ENCODE assay signal across 1 cellular context in the genomic region with DNA sequence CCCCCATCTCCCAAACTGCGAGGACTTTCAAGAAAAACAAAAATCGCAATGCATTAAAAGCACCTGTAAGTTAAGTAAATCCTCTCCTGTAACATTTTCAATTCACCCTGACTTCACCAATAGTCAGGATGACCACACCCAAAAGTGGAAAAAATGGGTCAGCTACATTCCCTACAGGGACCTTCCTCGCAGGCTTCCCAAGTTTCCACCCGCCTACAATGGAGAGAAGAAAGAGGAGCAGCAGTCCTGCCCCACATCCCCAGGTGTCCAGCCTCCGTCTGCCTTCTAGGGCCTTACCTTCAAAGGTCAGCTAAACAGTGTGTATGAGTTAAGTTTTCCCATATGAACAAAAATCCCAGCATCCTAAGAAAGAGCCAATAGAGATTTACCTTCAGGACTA.
TF ChIP-seq lines count a peak whose summit lies in the region.

No MANE protein-coding gene starts in this region.

TF ChIP-seq in GM23338, 12 proteins besides CTCF, POLR2A, EP300 and RAD21 (continued from another document):
- TF ChIP-seq, protein P1, sequence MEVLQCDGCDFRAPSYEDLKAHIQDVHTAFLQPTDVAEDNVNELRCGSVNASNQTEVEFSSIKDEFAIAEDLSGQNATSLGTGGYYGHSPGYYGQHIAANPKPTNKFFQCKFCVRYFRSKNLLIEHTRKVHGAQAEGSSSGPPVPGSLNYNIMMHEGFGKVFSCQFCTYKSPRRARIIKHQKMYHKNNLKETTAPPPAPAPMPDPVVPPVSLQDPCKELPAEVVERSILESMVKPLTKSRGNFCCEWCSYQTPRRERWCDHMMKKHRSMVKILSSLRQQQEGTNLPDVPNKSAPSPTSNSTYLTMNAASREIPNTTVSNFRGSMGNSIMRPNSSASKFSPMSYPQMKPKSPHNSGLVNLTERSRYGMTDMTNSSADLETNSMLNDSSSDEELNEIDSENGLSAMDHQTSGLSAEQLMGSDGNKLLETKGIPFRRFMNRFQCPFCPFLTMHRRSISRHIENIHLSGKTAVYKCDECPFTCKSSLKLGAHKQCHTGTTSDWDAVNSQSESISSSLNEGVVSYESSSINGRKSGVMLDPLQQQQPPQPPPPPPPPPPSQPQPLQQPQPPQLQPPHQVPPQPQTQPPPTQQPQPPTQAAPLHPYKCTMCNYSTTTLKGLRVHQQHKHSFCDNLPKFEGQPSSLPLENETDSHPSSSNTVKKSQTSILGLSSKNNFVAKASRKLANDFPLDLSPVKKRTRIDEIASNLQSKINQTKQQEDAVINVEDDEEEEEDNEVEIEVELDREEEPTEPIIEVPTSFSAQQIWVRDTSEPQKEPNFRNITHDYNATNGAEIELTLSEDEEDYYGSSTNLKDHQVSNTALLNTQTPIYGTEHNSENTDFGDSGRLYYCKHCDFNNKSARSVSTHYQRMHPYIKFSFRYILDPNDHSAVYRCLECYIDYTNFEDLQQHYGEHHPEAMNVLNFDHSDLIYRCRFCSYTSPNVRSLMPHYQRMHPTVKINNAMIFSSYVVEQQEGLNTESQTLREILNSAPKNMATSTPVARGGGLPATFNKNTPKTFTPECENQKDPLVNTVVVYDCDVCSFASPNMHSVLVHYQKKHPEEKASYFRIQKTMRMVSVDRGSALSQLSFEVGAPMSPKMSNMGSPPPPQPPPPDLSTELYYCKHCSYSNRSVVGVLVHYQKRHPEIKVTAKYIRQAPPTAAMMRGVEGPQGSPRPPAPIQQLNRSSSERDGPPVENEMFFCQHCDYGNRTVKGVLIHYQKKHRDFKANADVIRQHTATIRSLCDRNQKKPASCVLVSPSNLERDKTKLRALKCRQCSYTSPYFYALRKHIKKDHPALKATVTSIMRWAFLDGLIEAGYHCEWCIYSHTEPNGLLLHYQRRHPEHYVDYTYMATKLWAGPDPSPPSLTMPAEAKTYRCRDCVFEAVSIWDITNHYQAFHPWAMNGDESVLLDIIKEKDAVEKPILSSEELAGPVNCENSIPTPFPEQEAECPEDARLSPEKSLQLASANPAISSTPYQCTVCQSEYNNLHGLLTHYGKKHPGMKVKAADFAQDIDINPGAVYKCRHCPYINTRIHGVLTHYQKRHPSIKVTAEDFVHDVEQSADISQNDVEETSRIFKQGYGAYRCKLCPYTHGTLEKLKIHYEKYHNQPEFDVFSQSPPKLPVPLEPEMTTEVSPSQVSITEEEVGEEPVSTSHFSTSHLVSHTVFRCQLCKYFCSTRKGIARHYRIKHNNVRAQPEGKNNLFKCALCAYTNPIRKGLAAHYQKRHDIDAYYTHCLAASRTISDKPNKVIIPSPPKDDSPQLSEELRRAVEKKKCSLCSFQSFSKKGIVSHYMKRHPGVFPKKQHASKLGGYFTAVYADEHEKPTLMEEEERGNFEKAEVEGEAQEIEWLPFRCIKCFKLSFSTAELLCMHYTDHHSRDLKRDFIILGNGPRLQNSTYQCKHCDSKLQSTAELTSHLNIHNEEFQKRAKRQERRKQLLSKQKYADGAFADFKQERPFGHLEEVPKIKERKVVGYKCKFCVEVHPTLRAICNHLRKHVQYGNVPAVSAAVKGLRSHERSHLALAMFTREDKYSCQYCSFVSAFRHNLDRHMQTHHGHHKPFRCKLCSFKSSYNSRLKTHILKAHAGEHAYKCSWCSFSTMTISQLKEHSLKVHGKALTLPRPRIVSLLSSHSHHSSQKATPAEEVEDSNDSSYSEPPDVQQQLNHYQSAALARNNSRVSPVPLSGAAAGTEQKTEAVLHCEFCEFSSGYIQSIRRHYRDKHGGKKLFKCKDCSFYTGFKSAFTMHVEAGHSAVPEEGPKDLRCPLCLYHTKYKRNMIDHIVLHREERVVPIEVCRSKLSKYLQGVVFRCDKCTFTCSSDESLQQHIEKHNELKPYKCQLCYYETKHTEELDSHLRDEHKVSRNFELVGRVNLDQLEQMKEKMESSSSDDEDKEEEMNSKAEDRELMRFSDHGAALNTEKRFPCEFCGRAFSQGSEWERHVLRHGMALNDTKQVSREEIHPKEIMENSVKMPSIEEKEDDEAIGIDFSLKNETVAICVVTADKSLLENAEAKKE (CRISPR knock-in tag; IDR thresholded peaks at IDR 0.05), result no peak
- no peak for TF ChIP-seq JUNB (IDR thresholded peaks at IDR 0.05; ENCODE audit: unreplicated experiment)
- TF ChIP-seq STAT1 (IDR thresholded peaks at IDR 0.05; ENCODE audit: unreplicated experiment), result no peak
